Comparison of ENCODE assay signal across 21 cellular contexts in genomic region chr6:168905451-168906090, GRCh38.
DNase-seq lines count a peak whose midpoint lies in the region; ATAC-seq and TF ChIP-seq lines count a peak whose summit lies in the region.
"Had no signal": no experiment of that assay in that cellular context is flagged by ENCODE, and none has a peak within 500 bp of the region (broad histone marks: within the 10 kb centered on the region; RNA-seq: fewer than 3 reads in every experiment).

No MANE protein-coding gene starts in this region.

- H3K27ac ChIP-seq in psoas muscle = peak overlapping the region; percentile 2
- H3K27ac ChIP-seq in smooth muscle cell (ENCODE audit: low read depth) = no peak overlapping the region
- H3K27ac ChIP-seq: colonic mucosa, HL-60, VCaP had no signal

- 53 to 76% (median 76%) methylated on average over 7 of the region's 7 CpGs for WGBS in psoas muscle, 3 donors
- WGBS in smooth muscle cell (ENCODE audit: low lambda C conversion rate) = 66% methylated on average over 7 of the region's 7 CpGs

- no peak for TF ChIP-seq CTCF in activated CD8-positive, alpha-beta T cell treated with anti-CD3 and anti-CD28 coated beads for 36 hours (IDR thresholded peaks at IDR 0.05)
- TF ChIP-seq CTCF in fibroblast of mammary gland (conservative IDR thresholded peaks at IDR 0.05; ENCODE audit: control insufficient read depth, insufficient read depth, low read depth, low read length) = no peak
- no peak for TF ChIP-seq CTCF in psoas muscle (IDR thresholded peaks at IDR 0.05)
- TF ChIP-seq CTCF in smooth muscle cell (IDR thresholded peaks at IDR 0.05; ENCODE audit: borderline replicate concordance, insufficient read depth, poor library complexity, severe bottlenecking) = no peak

- H3K4me2 ChIP-seq in smooth muscle cell = no peak overlapping the region

- CTCF ChIA-PET in activated CD8-positive, alpha-beta T cell treated with anti-CD3 and anti-CD28 coated beads for 36 hours (lab: Charles Lee) = no interaction called here
- CTCF ChIA-PET in activated CD8-positive, alpha-beta T cell treated with anti-CD3 and anti-CD28 coated beads, Interleukin-2, amount 10 ng/mL, durations not matched to agents 7 days and 5 days (lab: Charles Lee) = interaction anchor here (1.4 kb wide), 1 partner anchor 11 kb away, joined by 4 read pairs; no protein-coding TSS in a partner anchor

- H3K4me1 ChIP-seq in psoas muscle (no peaks in the 10 kb centered on the region), smooth muscle cell (ENCODE audit: low read depth) (no peaks in the 10 kb centered on the region)
- H3K4me1 ChIP-seq: colonic mucosa had no signal

- H3K9me3 Mint-ChIP-seq in activated CD8-positive, alpha-beta T cell treated with anti-CD3 and anti-CD28 coated beads for 36 hours = no peaks in the 10 kb centered on the region
- H3K9me3 Mint-ChIP-seq in activated CD8-positive, alpha-beta T cell treated with anti-CD3 and anti-CD28 coated beads, Interleukin-2, amount 10 ng/mL, durations not matched to agents 7 days and 5 days (ENCODE audit: insufficient read depth) = no peaks in the 10 kb centered on the region

- H4K20me1 ChIP-seq in smooth muscle cell (ENCODE audit: low read depth) = no peaks in the 10 kb centered on the region

- peak; percentile 39 for ATAC-seq in activated CD8-positive, alpha-beta T cell treated with anti-CD3 and anti-CD28 coated beads for 36 hours
- ATAC-seq in activated CD8-positive, alpha-beta T cell treated with anti-CD3 and anti-CD28 coated beads, Interleukin-2, amount 10 ng/mL, durations not matched to agents 7 days and 5 days = no peak
- ATAC-seq in psoas muscle (peak; percentile 48 to 87 (median 64)), HG02610 (IDR thresholded peaks at IDR 0.05; ENCODE audit: unreplicated experiment) (no peak), GM19351 (IDR thresholded peaks at IDR 0.05; ENCODE audit: unreplicated experiment) (no peak)
- ATAC-seq: K562, right cardiac atrium had no signal

- no peaks in the 10 kb centered on the region for H3F3A ChIP-seq in smooth muscle cell (ENCODE audit: low read depth)

- peak; percentile 34 for DNase-seq in activated CD8-positive, alpha-beta T cell treated with anti-CD3 and anti-CD28 coated beads for 36 hours
- no peak for DNase-seq in activated CD8-positive, alpha-beta T cell treated with anti-CD3 and anti-CD28 coated beads, Interleukin-2, amount 10 ng/mL, durations not matched to agents 7 days and 5 days
- DNase-seq in RKO (ENCODE audit: low spot score) (peak; percentile 13), fibroblast of mammary gland (ENCODE audit: low read depth) (peak; percentile 36), psoas muscle (no peak), smooth muscle cell (lab: John Stamatoyannopoulos, UW; ENCODE audit: unreplicated experiment) (no peak)
- DNase-seq: amygdala, colonic mucosa, DMS79, H7, NCI-H1092 treated with DMSO at 0.1 percent for 48 hours, right cardiac atrium, Right ventricle myocardium superior had no signal

- H3K36me3 Mint-ChIP-seq in activated CD8-positive, alpha-beta T cell treated with anti-CD3 and anti-CD28 coated beads for 36 hours (ENCODE audit: low read depth) = no peaks in the 10 kb centered on the region
- H3K36me3 Mint-ChIP-seq in activated CD8-positive, alpha-beta T cell treated with anti-CD3 and anti-CD28 coated beads, Interleukin-2, amount 10 ng/mL, durations not matched to agents 7 days and 5 days (ENCODE audit: low read depth) = no peaks in the 10 kb centered on the region
- H3K36me3 Mint-ChIP-seq: CD14-positive monocyte, memory B cell, T-cell had no signal

- H2AFZ ChIP-seq in smooth muscle cell (ENCODE audit: low read depth) = no peak overlapping the region

- POLR2A ChIA-PET in activated CD8-positive, alpha-beta T cell treated with anti-CD3 and anti-CD28 coated beads for 36 hours (lab: Charles Lee) = no interaction called here
- POLR2A ChIA-PET in activated CD8-positive, alpha-beta T cell treated with anti-CD3 and anti-CD28 coated beads, Interleukin-2, amount 10 ng/mL, durations not matched to agents 7 days and 5 days (lab: Charles Lee) = no interaction called here

- intact Hi-C loops in activated CD8-positive, alpha-beta T cell treated with anti-CD3 and anti-CD28 coated beads for 36 hours (cut with micrococcal nuclease) = no loop called here
- intact Hi-C loops in psoas muscle (cut with DNase I) = no loop called here

- no peaks in the 10 kb centered on the region for H3K79me2 ChIP-seq in smooth muscle cell (ENCODE audit: low read depth)

- peaks cover 5% of the 10 kb centered on the region for H3K4me1 Mint-ChIP-seq in activated CD8-positive, alpha-beta T cell treated with anti-CD3 and anti-CD28 coated beads for 36 hours (ENCODE audit: low read depth)
- H3K4me1 Mint-ChIP-seq in activated CD8-positive, alpha-beta T cell treated with anti-CD3 and anti-CD28 coated beads, Interleukin-2, amount 10 ng/mL, durations not matched to agents 7 days and 5 days (ENCODE audit: low read depth) = peaks cover 2% of the 10 kb centered on the region
- H3K4me1 Mint-ChIP-seq: CD14-positive monocyte, memory B cell had no signal

- H3K9me3 ChIP-seq in psoas muscle (no peaks in the 10 kb centered on the region), smooth muscle cell (replicated peaks; ENCODE audit: low read depth) (no peaks in the 10 kb centered on the region)
- H3K9me3 ChIP-seq: colonic mucosa had no signal

- no peak overlapping the region for H3K4me3 Mint-ChIP-seq in activated CD8-positive, alpha-beta T cell treated with anti-CD3 and anti-CD28 coated beads for 36 hours
- H3K4me3 Mint-ChIP-seq in activated CD8-positive, alpha-beta T cell treated with anti-CD3 and anti-CD28 coated beads, Interleukin-2, amount 10 ng/mL, durations not matched to agents 7 days and 5 days = no peak overlapping the region
- H3K4me3 Mint-ChIP-seq: CD14-positive monocyte, memory B cell, T-cell had no signal

- H3K36me3 ChIP-seq in psoas muscle (ENCODE audit: insufficient read depth in 1 of 2, low read depth in 1 of 2) = no peaks in the 10 kb centered on the region
- no peaks in the 10 kb centered on the region for H3K36me3 ChIP-seq in smooth muscle cell (ENCODE audit: low read depth)
- H3K36me3 ChIP-seq: colonic mucosa had no signal

- H3K27me3 ChIP-seq in psoas muscle (ENCODE audit: insufficient read depth in 3 of 3, low read length in 2 of 3) (no peaks in the 10 kb centered on the region), smooth muscle cell (ENCODE audit: low read depth) (no peaks in the 10 kb centered on the region)
- H3K27me3 ChIP-seq: colonic mucosa had no signal

- H3K27ac Mint-ChIP-seq in activated CD8-positive, alpha-beta T cell treated with anti-CD3 and anti-CD28 coated beads for 36 hours = no peak overlapping the region
- H3K27ac Mint-ChIP-seq in activated CD8-positive, alpha-beta T cell treated with anti-CD3 and anti-CD28 coated beads, Interleukin-2, amount 10 ng/mL, durations not matched to agents 7 days and 5 days = no peak overlapping the region
- H3K27ac Mint-ChIP-seq: CD14-positive monocyte, memory B cell had no signal

- H3K4me3 ChIP-seq in fibroblast of mammary gland (ENCODE audit: control insufficient read depth, low read depth, low read length) (no peak overlapping the region), psoas muscle (no peak overlapping the region), smooth muscle cell (no peak overlapping the region)
- H3K4me3 ChIP-seq: colonic mucosa, K562 had no signal

- H3K9ac ChIP-seq in smooth muscle cell (ENCODE audit: low read depth) = no peak overlapping the region

- H3K27me3 Mint-ChIP-seq in activated CD8-positive, alpha-beta T cell treated with anti-CD3 and anti-CD28 coated beads for 36 hours = no peaks in the 10 kb centered on the region
- no peaks in the 10 kb centered on the region for H3K27me3 Mint-ChIP-seq in activated CD8-positive, alpha-beta T cell treated with anti-CD3 and anti-CD28 coated beads, Interleukin-2, amount 10 ng/mL, durations not matched to agents 7 days and 5 days (ENCODE audit: low read depth)
- H3K27me3 Mint-ChIP-seq: memory B cell, T-cell had no signal

Comparison
In these comparisons a context has a peak if more than half of its experiments do, and no peak if none do; other contexts are left out.
1. ATAC-seq: peak in activated CD8-positive, alpha-beta T cell treated with anti-CD3 and anti-CD28 coated beads for 36 hours (single experiment) and psoas muscle (4 of 4); none in activated CD8-positive, alpha-beta T cell treated with anti-CD3 and anti-CD28 coated beads, Interleukin-2, amount 10 ng/mL, durations not matched to agents 7 days and 5 days (single experiment), HG02610 (single experiment) and GM19351 (single experiment).
2. DNase-seq: peak in activated CD8-positive, alpha-beta T cell treated with anti-CD3 and anti-CD28 coated beads for 36 hours (single experiment), RKO (single experiment) and fibroblast of mammary gland (single experiment); none in activated CD8-positive, alpha-beta T cell treated with anti-CD3 and anti-CD28 coated beads, Interleukin-2, amount 10 ng/mL, durations not matched to agents 7 days and 5 days (single experiment), psoas muscle (0 of 2) and smooth muscle cell (single experiment).